Comparison of ENCODE assay signal across 25 cellular contexts in the genomic region with DNA sequence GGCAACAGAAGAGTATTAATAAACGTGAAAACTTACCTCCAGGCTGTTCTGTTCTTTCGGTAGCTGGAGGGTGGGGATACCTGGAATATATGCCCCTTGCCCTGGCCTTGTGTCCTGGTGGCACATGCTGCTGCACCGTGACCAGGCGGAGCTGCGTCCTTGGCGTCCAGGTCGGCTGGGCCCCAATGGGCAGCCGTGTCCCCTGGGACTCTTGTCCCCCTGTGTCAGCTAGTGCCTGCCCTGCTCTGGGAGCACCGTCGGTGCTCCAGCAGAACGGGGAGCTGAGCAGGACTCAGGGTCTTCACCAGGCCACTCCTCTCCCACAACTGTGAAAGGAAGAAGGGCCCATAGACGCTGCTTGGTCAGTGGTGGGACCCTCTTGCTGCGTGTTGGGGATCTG. TPM values are rescaled to one million over a fixed set of nuclear protein-coding genes. Genes with fewer than 3 reads are reported as not detected.
"Had no signal": no experiment of that assay in that cellular context is flagged by ENCODE, and none has a peak within 500 bp of the region (broad histone marks: within the 10 kb centered on the region; RNA-seq: fewer than 3 reads in every experiment).

No MANE protein-coding gene starts in this region.

- H3K4me3 ChIP-seq: hepatocyte, mucosa of descending colon, skin epidermis, tibial artery had no signal

- H3K4me1 ChIP-seq: tibial artery had no signal

- H3K27ac ChIP-seq: hepatocyte, skin epidermis, tibial artery had no signal

- ATAC-seq: activated naive CD4-positive, alpha-beta T cell treated with anti-CD3 and anti-CD28 coated beads, Interleukin-2, amount 50 U/mL, for 72 hours; stimulated activated naive CD8-positive, alpha-beta T cell treated with anti-CD3 and anti-CD28 coated beads, Interleukin-15, amount 100 ng/mL, for 72 hours; WTC11 had no signal

- DNase-seq: activated gamma-delta T cell treated with Interleukin-2 at 50 U/mL for 16 hours; activated T-cell treated with anti-CD3 and anti-CD28 coated beads, Interleukin-2, amount 50 U/mL, for 1 hour; effector CD4-positive, alpha-beta T cell; erythroblast; foreskin fibroblast; mesendoderm; nephron progenitor cell; nucleus accumbens; stimulated activated CD4-positive, alpha-beta T cell treated with anti-CD3 and anti-CD28 coated beads, Interleukin-1b, Interleukin-23, amount 100 ng/mL, for 48 hours; stimulated activated naive CD8-positive, alpha-beta T cell treated with anti-CD3 and anti-CD28 coated beads, Interleukin-15, amount 100 ng/mL, for 72 hours; T1000; tibial artery had no signal

- H3K27me3 ChIP-seq: hepatocyte, tibial artery had no signal

- H2AFZ ChIP-seq: hepatocyte had no signal

- H3K4me2 ChIP-seq: hepatocyte had no signal

- H3K79me2 ChIP-seq: hepatocyte had no signal

- H3K9me3 ChIP-seq: mucosa of descending colon, tibial artery had no signal

RNA-seq across cellular contexts. Expression of gene ZSCAN10, which starts 43.7 kb away (rescaled TPM):
- total RNA-seq: aorta, fibroblast of lung, glomerular endothelial cell, hepatocyte, lower leg skin, mucosa of descending colon, urinary bladder had no signal
- polyA plus RNA-seq: adipose tissue, aorta, hepatocyte, urinary bladder had no signal

RNA-seq across cellular contexts. Expression of gene OR1F1, which starts 45.2 kb away (rescaled TPM):
- total RNA-seq: activated naive CD4-positive, alpha-beta T cell treated with anti-CD3 and anti-CD28 coated beads, Interleukin-2, amount 50 U/mL, for 72 hours; aorta; fibroblast of lung; glomerular endothelial cell; hepatocyte; lower leg skin; mucosa of descending colon; progenitor cell of endocrine pancreas; T-helper 1 cell treated with Interleukin-12 subunit alpha and Interleukin-12 subunit beta and Interleukin-4 antibody, amounts not matched to agents 30 ng/mL and 1 ng/mL, for 36 hours; urinary bladder had no signal
- polyA plus RNA-seq: adipose tissue, aorta, hepatocyte, urinary bladder had no signal
